ENCODE assay signal across 20 cellular contexts in the genomic region with DNA sequence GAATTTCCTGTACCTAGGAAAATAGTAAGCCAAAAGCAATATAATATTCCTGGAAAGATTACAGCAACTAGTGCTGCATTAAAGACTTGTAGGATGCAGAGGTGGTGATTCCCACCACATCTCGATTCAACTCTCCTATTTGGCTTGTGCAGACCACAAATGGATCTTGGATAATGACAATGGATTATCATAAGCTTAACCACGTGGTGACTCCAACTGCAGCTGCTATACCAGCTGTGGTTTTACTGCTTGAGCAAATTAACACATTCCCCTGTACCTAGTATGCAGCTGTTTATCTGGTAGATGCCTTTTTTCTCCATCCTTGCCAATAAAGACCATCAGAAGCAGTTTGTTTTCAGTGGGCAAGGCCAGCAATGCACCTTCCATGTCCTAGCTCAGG.
"Had no signal": no experiment of that assay in that cellular context is flagged by ENCODE, and none has a peak within 500 bp of the region (broad histone marks: within the 10 kb centered on the region; RNA-seq: fewer than 3 reads in every experiment).

No MANE protein-coding gene starts in this region.

- H3K4me3 ChIP-seq: K562 had no signal

- ATAC-seq: K562, T-cell had no signal

- DNase-seq: Kasumi-1, NCI-H1092, NCI-H1105 treated with DMSO at 0.1 percent for 48 hours, NCI-H1417 treated with DMSO at 0.1 percent for 48 hours, NCI-H146, NCI-H1694 treated with DMSO at 0.1 percent for 48 hours, NCI-H1930, NCI-H2081, NCI-H2107, NCI-H2227 treated with DMSO at 0.1 percent for 48 hours, NCI-H526, Right ventricle myocardium superior, RPMI8226, SIG-M5, SK-N-SH, SW 1271, T-cell had no signal

- H3K9me3 ChIP-seq: SK-N-SH had no signal

- H3K27ac ChIP-seq: HL-60, KMS-11 had no signal
